1 cellular context compared by ENCODE assay signal in the genomic region with DNA sequence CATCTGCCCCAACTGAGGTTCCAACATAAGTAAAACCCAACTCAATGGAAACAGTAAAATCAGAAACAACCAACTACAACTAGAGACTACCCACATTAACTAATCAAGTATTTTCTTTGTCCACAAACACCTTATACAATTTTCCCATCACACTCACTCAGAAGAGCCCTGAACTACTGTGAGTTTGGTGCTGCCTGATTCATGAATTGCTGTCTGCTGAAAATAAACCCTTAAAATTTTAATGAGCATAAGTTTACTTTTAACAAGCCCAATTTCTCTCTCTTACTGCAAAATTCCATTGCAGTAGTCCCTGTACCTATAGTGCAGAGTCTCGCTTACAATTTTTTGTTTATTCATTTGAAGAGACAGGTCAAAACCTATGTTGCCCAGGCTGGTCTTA.
TF ChIP-seq lines count a peak whose summit lies in the region.

No MANE protein-coding gene starts in this region.

TF ChIP-seq in HEK293, 187 proteins besides CTCF, POLR2A, EP300 and RAD21 (continued from another document):
- TF ChIP-seq ZNF433 (tag by site-specific recombination; IDR thresholded peaks at IDR 0.05; ENCODE audit: low read depth) = no peak
- no peak for TF ChIP-seq ZNF404 (tag by site-specific recombination; IDR thresholded peaks at IDR 0.05)
- TF ChIP-seq ZNF707 (tag by site-specific recombination; IDR thresholded peaks at IDR 0.05) = no peak
TF ChIP-seq in HEK293: peak in this region for 2.
